In genomic region chr19:14081797-14082674, GRCh38 we compare ENCODE assay signal across 8 cellular contexts. TPM values are rescaled to one million over a fixed set of nuclear protein-coding genes. Genes with fewer than 3 reads are reported as not detected.
DNase-seq lines count a peak whose midpoint lies in the region; ATAC-seq, FAIRE-seq and TF ChIP-seq lines count a peak whose summit lies in the region.

No MANE protein-coding gene starts in this region.

- H3K27ac Mint-ChIP-seq in WTC11, result no peak overlapping the region

- peaks cover 3% of the 10 kb centered on the region for H3K4me1 Mint-ChIP-seq in WTC11

- no peaks in the 10 kb centered on the region for H3K9me3 Mint-ChIP-seq in WTC11

- peak overlapping the region; percentile 79 for H2AFZ ChIP-seq in osteoblast (ENCODE audit: low read length)

- CTCF ChIA-PET in WTC11 (lab: Charles Lee), result interaction anchor here (0.6 to 1.8 kb wide), 5 partner anchors 10 to 220 kb away, joined by 3 to 8 read pairs (median 4); partner anchors contain the start of gene MISP3

- H3K4me3 ChIP-seq in esophagus squamous epithelium, result peak overlapping the region; percentile 72 to 81 (median 76)
- H3K4me3 ChIP-seq in osteoblast (ENCODE audit: insufficient read depth, low read length), result peak overlapping the region; percentile 81

- intact Hi-C loops in esophagus squamous epithelium (cut with DNase I), result no loop called here

- H3K4me2 ChIP-seq in osteoblast (ENCODE audit: insufficient read depth, low read length), result peak overlapping the region; percentile 90

- peaks cover 37% of the 10 kb centered on the region for H3K27me3 Mint-ChIP-seq in WTC11 (ENCODE audit: low read depth)

- H3K79me2 ChIP-seq in osteoblast (ENCODE audit: insufficient read depth, low read length), result peaks cover 11% of the 10 kb centered on the region

- ATAC-seq in HG02852 (IDR thresholded peaks at IDR 0.05; ENCODE audit: unreplicated experiment) (peak; percentile 20), WTC11 (peak; percentile 14)

- POLR2A ChIA-PET in WTC11 (lab: Charles Lee), result no interaction called here

- H3K4me3 Mint-ChIP-seq in WTC11, result peak overlapping the region; percentile 89

- H3K27me3 ChIP-seq in esophagus squamous epithelium (no peaks in the 10 kb centered on the region), osteoblast (ENCODE audit: insufficient read depth, low read length) (no peaks in the 10 kb centered on the region)

- H3K36me3 ChIP-seq in esophagus squamous epithelium, result peaks cover 0 to 7% (median 0%) of the 10 kb centered on the region in 3 donors
- no peaks in the 10 kb centered on the region for H3K36me3 ChIP-seq in osteoblast (ENCODE audit: insufficient read depth, low read length)

- TF ChIP-seq CTCF in WTC11 (IDR thresholded peaks at IDR 0.05), result no peak
- no peak for TF ChIP-seq CTCF in esophagus squamous epithelium (IDR thresholded peaks at IDR 0.05)
- no peak for TF ChIP-seq CTCF in osteoblast (IDR thresholded peaks at IDR 0.05; ENCODE audit: extremely low read depth, low read depth, low read length)

- H4K20me1 ChIP-seq in osteoblast (ENCODE audit: insufficient read depth, low read length), result no peaks in the 10 kb centered on the region

- FAIRE-seq in GM12892 (lab: Jason Lieb, UNC), result peak; percentile 54

- peak; percentile 37 for DNase-seq in GM12892 (ENCODE audit: insufficient read length)
- DNase-seq in WTC11 (ENCODE audit: low spot score), result no peak
- no peak for DNase-seq in esophagus squamous epithelium (lab: John Stamatoyannopoulos, UW)
- DNase-seq in osteoblast (ENCODE audit: insufficient read length, low spot score, missing footprints), result peak; percentile 96
- DNase-seq in MV-4-11 (lab: John Stamatoyannopoulos, UW), result no peak
- DNase-seq in NCI-H524 treated with DMSO at 0.1 percent for 48 hours (lab: John Stamatoyannopoulos, UW), result no peak
- no peak for DNase-seq in Kasumi-1 (lab: John Stamatoyannopoulos, UW)

- H3K9me3 ChIP-seq in esophagus squamous epithelium (no peaks in the 10 kb centered on the region), osteoblast (ENCODE audit: low read depth, low read length) (no peaks in the 10 kb centered on the region)

- peaks cover 16 to 31% (median 19%) of the 10 kb centered on the region in 3 donors for H3K4me1 ChIP-seq in esophagus squamous epithelium
- peaks cover 17% of the 10 kb centered on the region for H3K4me1 ChIP-seq in osteoblast (ENCODE audit: insufficient read depth, low read length)

- TF ChIP-seq POLR2A in GM12892 (IDR thresholded peaks at IDR 0.05; ENCODE audit: low read depth, low read length) (peak; percentile 46; the same call in 1 of the 2 replicates), esophagus squamous epithelium (IDR thresholded peaks at IDR 0.05) (no peak)

- H3K36me3 Mint-ChIP-seq in WTC11, result 0 out of 2 replicates have a peak, but pooled peaks cover 3% of the 10 kb centered on the region

- H3K27ac ChIP-seq in esophagus squamous epithelium (peak overlapping the region; percentile 91 to 97 (median 94)), osteoblast (ENCODE audit: low read depth, low read length) (peak overlapping the region; percentile 71)

- WGBS in esophagus squamous epithelium, 2 donors, result 34 to 42% methylated on average over 6 to 10 of the region's 24 CpGs

TF ChIP-seq in WTC11, 78 proteins besides CTCF, POLR2A, EP300 and RAD21:
- no peak for TF ChIP-seq NR2C2 (CRISPR knock-in tag; IDR thresholded peaks at IDR 0.05)
- no peak for TF ChIP-seq NFYB (CRISPR knock-in tag; conservative IDR thresholded peaks at IDR 0.05; ENCODE audit: low read depth)
- no peak for TF ChIP-seq TP53 (CRISPR knock-in tag; IDR thresholded peaks at IDR 0.05)
- TF ChIP-seq E2F1 (CRISPR knock-in tag; IDR thresholded peaks at IDR 0.05), result no peak
- no peak for TF ChIP-seq ZNF263 (CRISPR knock-in tag; IDR thresholded peaks at IDR 0.05; ENCODE audit: low read depth)
- TF ChIP-seq ZNF671 (CRISPR knock-in tag; IDR thresholded peaks at IDR 0.05), result no peak
- no peak for TF ChIP-seq ATF6 (CRISPR knock-in tag; IDR thresholded peaks at IDR 0.05)
- no peak for TF ChIP-seq PREB (CRISPR knock-in tag; IDR thresholded peaks at IDR 0.05; ENCODE audit: borderline replicate concordance)
- no peak for TF ChIP-seq NR3C1 (CRISPR knock-in tag; conservative IDR thresholded peaks at IDR 0.05; ENCODE audit: low read depth)

RNA-seq across cellular contexts. Expression of gene C19orf67, which starts 3.5 kb away (rescaled TPM):
- polyA plus RNA-seq in GM12892 (2012; ENCODE audit: missing spikeins), result not detected
- 0.35 to 0.87 TPM (median 0.41 TPM) in 3 replicates for total RNA-seq in WTC11 (2021)
- not detected for total RNA-seq in esophagus squamous epithelium
- not detected in 2 replicates for total RNA-seq in osteoblast

RNA-seq across cellular contexts. Expression of gene SAMD1, which starts 8.5 kb away (rescaled TPM):
- 24.1 TPM for polyA plus RNA-seq in GM12892 (2012; ENCODE audit: missing spikeins)
- total RNA-seq in WTC11 (2021) (113 to 131 TPM (median 116 TPM) in 3 replicates), esophagus squamous epithelium (10 to 100 TPM; 16.8 to 32.2 (median 27.1) TPM), osteoblast (16.2 and 27.9 TPM in 2 replicates)

RNA-seq across cellular contexts. Expression of gene MISP3, which starts 9.4 kb away (rescaled TPM):
- 0.64 TPM for polyA plus RNA-seq in GM12892 (2012; ENCODE audit: missing spikeins)
- 2.4 to 3.4 TPM (median 3.2 TPM) in 3 replicates for total RNA-seq in WTC11 (2021)
- total RNA-seq in esophagus squamous epithelium, result 1 to 10 TPM; 2.0 to 8.9 (median 4.0) TPM
- total RNA-seq in osteoblast, result 0.59 and 1.1 TPM in 2 replicates

RNA-seq across cellular contexts. Expression of gene PALM3, which starts 20.2 kb away (rescaled TPM):
- polyA plus RNA-seq in GM12892 (2012; ENCODE audit: missing spikeins), result not detected
- 25.9 to 31.1 TPM (median 28.6 TPM) in 3 replicates for total RNA-seq in WTC11 (2021)
- not detected for total RNA-seq in esophagus squamous epithelium
- total RNA-seq in osteoblast, result not detected in 2 replicates

RNA-seq across cellular contexts. Expression of gene PRKACA, which starts 35.5 kb away (rescaled TPM):
- polyA plus RNA-seq in GM12892 (2012; ENCODE audit: missing spikeins), result 35.1 TPM
- total RNA-seq in WTC11 (2021) (37.8 to 48.0 TPM (median 41.7 TPM) in 3 replicates), esophagus squamous epithelium (10 to 100 TPM; 28.6 to 42.8 (median 37.0) TPM), osteoblast (45.6 and 56.3 TPM in 2 replicates)

Comparison
In these comparisons a context has a peak if more than half of its experiments do, and no peak if none do; other contexts are left out.
1. DNase-seq: peak in GM12892 (single experiment) and osteoblast (single experiment); none in WTC11 (single experiment), esophagus squamous epithelium (single experiment), MV-4-11 (single experiment), NCI-H524 treated with DMSO at 0.1 percent for 48 hours (single experiment) and Kasumi-1 (0 of 2).